34 cellular contexts compared by ENCODE assay signal in the genomic region with DNA sequence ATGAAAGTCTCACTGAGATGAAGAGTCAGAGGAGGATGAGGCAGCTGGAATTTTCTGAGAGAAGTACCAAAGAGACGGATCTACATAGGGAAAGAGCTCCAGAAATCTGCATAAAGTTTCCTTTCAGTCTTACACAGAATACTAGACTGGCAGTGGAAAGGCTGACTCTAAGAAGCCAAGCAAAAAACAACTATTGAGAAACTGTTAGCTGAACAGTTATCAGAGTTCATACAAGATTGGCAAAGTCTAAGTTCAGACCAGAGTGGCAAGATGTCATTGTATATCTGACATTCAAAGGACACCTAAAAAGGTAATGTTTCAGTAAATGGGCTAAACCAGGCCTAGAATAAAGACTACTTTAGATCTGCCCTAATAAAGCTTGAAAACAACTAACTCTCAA.
"Had no signal": no experiment of that assay in that cellular context is flagged by ENCODE, and none has a peak within 500 bp of the region (broad histone marks: within the 10 kb centered on the region; RNA-seq: fewer than 3 reads in every experiment).

No MANE protein-coding gene starts in this region.

- H3K36me3 ChIP-seq: adrenal gland, ascending aorta, brain microvascular endothelial cell, breast epithelium, cardiac muscle cell had no signal

- DNase-seq: activated effector memory CD4-positive, alpha-beta T cell treated with anti-CD3 and anti-CD28 coated beads, Interleukin-2, amount 50 U/mL, for 16 hours; activated effector memory CD4-positive, alpha-beta T cell treated with Interleukin-2 at 50 U/mL for 16 hours; activated gamma-delta T cell; activated gamma-delta T cell treated with Interleukin-2 at 50 U/mL for 16 hours; activated naive CD4-positive, alpha-beta T cell; activated naive CD4-positive, alpha-beta T cell treated with anti-CD3 and anti-CD28 coated beads for 36 hours; activated naive CD4-positive, alpha-beta T cell treated with anti-CD3 and anti-CD28 coated beads, Interleukin-2, amount 10 ng/mL, durations not matched to agents 7 days and 5 days; activated naive CD4-positive, alpha-beta T cell treated with anti-CD3 and anti-CD28 coated beads, Interleukin-2, amount 50 U/mL, for 16 hours; activated naive CD4-positive, alpha-beta T cell treated with Interleukin-2 at 50 U/mL for 16 hours; activated naive CD8-positive, alpha-beta T cell treated with anti-CD3 and anti-CD28 coated beads for 36 hours; activated naive CD8-positive, alpha-beta T cell treated with anti-CD3 and anti-CD28 coated beads, Interleukin-2, amount 10 ng/mL, durations not matched to agents 7 days and 5 days; activated naive CD8-positive, alpha-beta T cell treated with anti-CD3 and anti-CD28 coated beads, Interleukin-2, amount 50 U/mL, for 24 hours; activated T-cell treated with anti-CD3 and anti-CD28 coated beads, Interleukin-2, amount 50 U/mL, for 1 hour; activated T-cell treated with anti-CD3 and anti-CD28 coated beads, Interleukin-2, amount 50 U/mL, for 24 hours; activated T-cell treated with anti-CD3 and anti-CD28 coated beads, Interleukin-2, amount 50 U/mL, for 4 hours; activated T-cell treated with anti-CD3 and anti-CD28 coated beads, Interleukin-2, amount 50 U/mL, for 48 hours; activated T-cell treated with anti-CD3 and anti-CD28 coated beads, Interleukin-2, amount 50 U/mL, for 72 hours; adrenal gland; amniotic stem cell; amygdala; anterior cingulate cortex; aorta; body of pancreas; brain microvascular endothelial cell; caudate nucleus; central memory CD4-positive, alpha-beta T cell; cerebellar nuclear complex had no signal

- FAIRE-seq: astrocyte, bronchial epithelial cell had no signal

- H3K4me3 ChIP-seq: adrenal gland, ascending aorta, body of pancreas, breast epithelium, cardiac muscle cell had no signal

- H3K27ac ChIP-seq: adrenal gland, ascending aorta, body of pancreas, brain microvascular endothelial cell, breast epithelium, cardiac muscle cell had no signal

- H3K4me1 ChIP-seq: adrenal gland, ascending aorta, body of pancreas, breast epithelium had no signal

- ATAC-seq: activated naive CD4-positive, alpha-beta T cell treated with anti-CD3 and anti-CD28 coated beads, Interleukin-2, amount 50 U/mL, for 72 hours; activated naive CD8-positive, alpha-beta T cell treated with anti-CD3 and anti-CD28 coated beads, Interleukin-2, amount 50 U/mL, for 24 hours; activated T-cell treated with anti-CD3 and anti-CD28 coated beads, Interleukin-2, amount 50 U/mL, for 4 hours; activated T-cell treated with anti-CD3 and anti-CD28 coated beads, Interleukin-2, amount 50 U/mL, for 72 hours; activated T-helper 17 cell treated with anti-CD3 and anti-CD28 coated beads, Interleukin-2, amount 50 U/mL, for 72 hours; body of pancreas had no signal

- H3K27me3 ChIP-seq: adrenal gland, ascending aorta, body of pancreas, brain microvascular endothelial cell, breast epithelium, cardiac muscle cell had no signal

- H3K9me3 ChIP-seq: adrenal gland, ascending aorta, body of pancreas, breast epithelium had no signal
